In genomic region chr1:21141030-21141429, GRCh38 we compare ENCODE assay signal across 25 cellular contexts. TPM values are rescaled to one million over a fixed set of nuclear protein-coding genes. Genes with fewer than 3 reads are reported as not detected.
A peak's percentile ranks its signal among the peaks of the same experiment; 100 is the strongest.
DNase-seq lines count a peak whose midpoint lies in the region; ATAC-seq, FAIRE-seq and TF ChIP-seq lines count a peak whose summit lies in the region.
"Had no signal": no experiment of that assay in that cellular context is flagged by ENCODE, and none has a peak within 500 bp of the region (broad histone marks: within the 10 kb centered on the region; RNA-seq: fewer than 3 reads in every experiment).

No MANE protein-coding gene starts in this region.

- H3K4ac ChIP-seq in H1 (replicated peaks; ENCODE audit: insufficient read length, low read depth, low read length) = no peak overlapping the region

- no peak overlapping the region for H2BK12ac ChIP-seq in H1 (ENCODE audit: low read depth, low read length)

- H4K91ac ChIP-seq in H1 (replicated peaks; ENCODE audit: insufficient read length, low read length) = no peak overlapping the region

- H2BK15ac ChIP-seq in H1 (ENCODE audit: low read length) = no peak overlapping the region

- no peak overlapping the region for H3K56ac ChIP-seq in H1 (replicated peaks; ENCODE audit: insufficient read length, low read depth, low read length)

- H3K9me3 ChIP-seq in H1 (ENCODE audit: insufficient read depth in 2 of 2, low read depth in 1 of 2, low read length in 1 of 2) (no peaks in the 10 kb centered on the region), neutrophil (no peaks in the 10 kb centered on the region), small intestine (ENCODE audit: control insufficient read depth, low read depth) (no peaks in the 10 kb centered on the region)
- H3K9me3 ChIP-seq: BE2C; BLaER1 treated with 17β-estradiol and CSF1 and Interleukin-3, amounts not matched to agents 10 nM and 100 nM had no signal

- peaks cover 0 to 4% of the 10 kb centered on the region in 2 experiments for H4K20me1 ChIP-seq in H1 (replicated peaks in 1 of 2; ENCODE audit: control insufficient read depth in 1 of 2, insufficient read depth in 2 of 2, low read length in 2 of 2)

- FAIRE-seq in H1 (lab: Jason Lieb, UNC) (peak; percentile 28), small intestine (lab: Jason Lieb, UNC) (peak; percentile 36)
- FAIRE-seq: D721Med, GM12878, GM18507 had no signal

- intact Hi-C loops in natural killer cell (cut with micrococcal nuclease) = no loop called here

- no peak overlapping the region for H3K9ac ChIP-seq in H1 (replicated peaks in 1 of 4; ENCODE audit: extremely low read depth in 1 of 4, low read depth in 3 of 4, low read length in 3 of 4)
- H3K9ac ChIP-seq: BLaER1 treated with 17β-estradiol and CSF1 and Interleukin-3, amounts not matched to agents 10 nM and 100 nM; GM23248 had no signal

- TF ChIP-seq POLR2A in H1 (IDR thresholded peaks at IDR 0.05; ENCODE audit: control extremely low read depth in 1 of 2, low read depth in 2 of 2, low read length in 2 of 2) = no peak

- no peak for TF ChIP-seq EP300 in H1 (IDR thresholded peaks at IDR 0.05; ENCODE audit: borderline replicate concordance in 1 of 2, low read depth in 2 of 2, low read length in 2 of 2)

- no peak overlapping the region for H2AK5ac ChIP-seq in H1 (ENCODE audit: low read depth, low read length)

- H2BK120ac ChIP-seq in H1 (replicated peaks; ENCODE audit: low read depth, low read length) = no peak overlapping the region

- H3K27me3 ChIP-seq in H1 (replicated peaks in 1 of 4; ENCODE audit: control insufficient read depth in 3 of 4, extremely low read depth in 1 of 4, insufficient read depth in 3 of 4, low read length in 3 of 4) = no peaks in the 10 kb centered on the region
- no peaks in the 10 kb centered on the region for H3K27me3 ChIP-seq in neutrophil
- no peaks in the 10 kb centered on the region for H3K27me3 ChIP-seq in small intestine (ENCODE audit: control insufficient read depth in 2 of 2, insufficient read depth in 2 of 2, low read length in 2 of 2)
- H3K27me3 ChIP-seq: BE2C; BLaER1 treated with 17β-estradiol and CSF1 and Interleukin-3, amounts not matched to agents 10 nM and 100 nM had no signal

- H3K27me3 Mint-ChIP-seq in natural killer cell (ENCODE audit: low read depth in 2 of 2) = no peaks in the 10 kb centered on the region
- no peaks in the 10 kb centered on the region for H3K27me3 Mint-ChIP-seq in natural killer cell treated with Interleukin-12 subunit alpha and Interleukin-12 subunit beta and Interleukin-15 and Interleukin-18, amount 100 ng/mL, for 72 hours
- H3K27me3 Mint-ChIP-seq: CD4-positive, alpha-beta T cell; CD8-positive, alpha-beta memory T cell had no signal

- H3K23ac ChIP-seq in H1 (ENCODE audit: insufficient read length) = no peak overlapping the region

- H3K4me2 ChIP-seq in H1 (ENCODE audit: insufficient read depth in 1 of 2, low read depth in 2 of 2, low read length in 2 of 2) = no peak overlapping the region
- H3K4me2 ChIP-seq: BLaER1 treated with 17β-estradiol and CSF1 and Interleukin-3, amounts not matched to agents 10 nM and 100 nM had no signal

- H4K8ac ChIP-seq in H1 (ENCODE audit: extremely low read depth, insufficient read depth, low read length) = no peak overlapping the region

- 83% methylated on average over 1 of the region's 1 CpG; no CpG with 5 or more reads in 1 of the 2 experiments for WGBS in H1 (ENCODE audit: extremely low coverage in 1 of 2, insufficient coverage in 1 of 2, insufficient read length in 1 of 2, insufficient replicate concordance in 2 of 2, low coverage in 1 of 2, low lambda C conversion rate in 2 of 2, missing lambda C conversion rate in 1 of 2), 2 experiments
- WGBS in small intestine, 3 donors = 70 to 82% (median 79%) methylated on average over 1 of the region's 1 CpG

- peak overlapping the region; percentile 18 to 54 for H3K27ac Mint-ChIP-seq in natural killer cell
- H3K27ac Mint-ChIP-seq in natural killer cell treated with Interleukin-12 subunit alpha and Interleukin-12 subunit beta and Interleukin-15 and Interleukin-18, amount 100 ng/mL, for 72 hours = peak overlapping the region in 1 of 2 donors; percentile 74
- no peak overlapping the region for H3K27ac Mint-ChIP-seq in activated naive CD4-positive, alpha-beta T cell treated with anti-CD3 and anti-CD28 coated beads, Interleukin-2, amount 50 U/mL, for 72 hours
- H3K27ac Mint-ChIP-seq: CD4-positive, alpha-beta T cell; CD8-positive, alpha-beta memory T cell had no signal

- peaks cover 0 to 6% (median 2%) of the 10 kb centered on the region in 4 experiments; a peak in 1 of 8 replicates for H3K36me3 ChIP-seq in H1 (ENCODE audit: control insufficient read depth in 2 of 4, insufficient read depth in 4 of 4, low read length in 3 of 4)
- peaks cover 8% of the 10 kb centered on the region for H3K36me3 ChIP-seq in neutrophil
- H3K36me3 ChIP-seq in small intestine (ENCODE audit: control insufficient read depth in 2 of 2, insufficient read depth in 2 of 2, low read length in 2 of 2) = peaks cover 2 to 5% of the 10 kb centered on the region in 2 donors
- H3K36me3 ChIP-seq: BE2C had no signal

- H3K4me3 ChIP-seq in H1 (ENCODE audit: extremely low read depth in 1 of 4, insufficient read depth in 2 of 4, low read depth in 3 of 4, low read length in 4 of 4) (no peak overlapping the region), neutrophil (ENCODE audit: low read depth in 1 of 2, low read length in 1 of 2) (no peak overlapping the region), small intestine (ENCODE audit: low read depth in 1 of 2, low read length in 2 of 2) (no peak overlapping the region)
- H3K4me3 ChIP-seq: BLaER1 treated with 17β-estradiol and CSF1 and Interleukin-3, amounts not matched to agents 10 nM and 100 nM; GM12878; GM23248 had no signal

- ATAC-seq in natural killer cell (peak in 2 of 3 donors; percentile 47 to 72), HG03139 (IDR thresholded peaks at IDR 0.05; ENCODE audit: unreplicated experiment) (no peak)
- no peak for ATAC-seq in natural killer cell treated with Interleukin-12 subunit alpha and Interleukin-12 subunit beta and Interleukin-15 and Interleukin-18, amount 100 ng/mL, for 72 hours
- ATAC-seq in activated naive CD4-positive, alpha-beta T cell treated with anti-CD3 and anti-CD28 coated beads, Interleukin-2, amount 50 U/mL, for 72 hours = no peak
- ATAC-seq: GM12878, HCT116 had no signal

- no peak overlapping the region for H2BK5ac ChIP-seq in H1 (ENCODE audit: low read depth, low read length)

- no peaks in the 10 kb centered on the region for H3K9me3 Mint-ChIP-seq in natural killer cell
- H3K9me3 Mint-ChIP-seq in natural killer cell treated with Interleukin-12 subunit alpha and Interleukin-12 subunit beta and Interleukin-15 and Interleukin-18, amount 100 ng/mL, for 72 hours = no peaks in the 10 kb centered on the region
- no peaks in the 10 kb centered on the region for H3K9me3 Mint-ChIP-seq in activated naive CD4-positive, alpha-beta T cell treated with anti-CD3 and anti-CD28 coated beads, Interleukin-2, amount 50 U/mL, for 72 hours
- H3K9me3 Mint-ChIP-seq: CD14-positive monocyte; CD4-positive, alpha-beta T cell; CD8-positive, alpha-beta memory T cell; H9 had no signal

- H3K4me1 ChIP-seq in H1 (replicated peaks in 1 of 4; ENCODE audit: control insufficient read depth in 3 of 4, insufficient read depth in 4 of 4, low read length in 3 of 4) (no peaks in the 10 kb centered on the region), neutrophil (ENCODE audit: control insufficient read depth in 1 of 2, insufficient read depth in 1 of 2, low read depth in 1 of 2, low read length in 1 of 2) (peaks cover 54 to 55% of the 10 kb centered on the region in 2 experiments), small intestine (ENCODE audit: control insufficient read depth in 2 of 2, insufficient read depth in 1 of 2, low read depth in 1 of 2, low read length in 1 of 2) (no peaks in the 10 kb centered on the region)
- H3K4me1 ChIP-seq: BE2C had no signal

- POLR2A ChIA-PET in H1 (lab: Charles Lee; ENCODE audit: partially characterized antibody) = no interaction called here

- H3K18ac ChIP-seq in H1 (ENCODE audit: extremely low read depth, low read length) = no peak overlapping the region

- no peak for TF ChIP-seq RAD21 in H1 (IDR thresholded peaks at IDR 0.05 in 1 of 2, conservative IDR thresholded peaks at IDR 0.05 in 1 of 2; ENCODE audit: low read depth in 2 of 2, low read length in 2 of 2)

- H3K4me1 Mint-ChIP-seq in natural killer cell = peaks cover 14 to 19% of the 10 kb centered on the region in 2 donors
- H3K4me1 Mint-ChIP-seq in natural killer cell treated with Interleukin-12 subunit alpha and Interleukin-12 subunit beta and Interleukin-15 and Interleukin-18, amount 100 ng/mL, for 72 hours (ENCODE audit: low read depth in 2 of 2) = peaks cover 13 to 26% of the 10 kb centered on the region in 2 donors

- H2BK20ac ChIP-seq in H1 (ENCODE audit: low read length) = no peak overlapping the region

- H3K27ac ChIP-seq in H1 (ENCODE audit: low read depth, low read length) (no peak overlapping the region), neutrophil (peak overlapping the region; percentile 76), small intestine (ENCODE audit: low read depth in 1 of 2, low read length in 1 of 2) (no peak overlapping the region)
- H3K27ac ChIP-seq: 22Rv1; BLaER1 treated with 17β-estradiol and CSF1 and Interleukin-3, amounts not matched to agents 10 nM and 100 nM; GM23248 had no signal

- TF ChIP-seq CTCF in natural killer cell (IDR thresholded peaks at IDR 0.05) (no peak), H1 (IDR thresholded peaks at IDR 0.05; ENCODE audit: control extremely low read depth in 1 of 3, insufficient read depth in 1 of 3, low read depth in 1 of 3, low read length in 3 of 3) (no peak), neutrophil (IDR thresholded peaks at IDR 0.05) (no peak)

- H3K36me3 Mint-ChIP-seq in natural killer cell = no peaks in the 10 kb centered on the region
- H3K36me3 Mint-ChIP-seq in natural killer cell treated with Interleukin-12 subunit alpha and Interleukin-12 subunit beta and Interleukin-15 and Interleukin-18, amount 100 ng/mL, for 72 hours = peaks cover 5% of the 10 kb centered on the region
- H3K36me3 Mint-ChIP-seq in activated naive CD4-positive, alpha-beta T cell treated with anti-CD3 and anti-CD28 coated beads, Interleukin-2, amount 50 U/mL, for 72 hours = peaks cover 0 to 5% of the 10 kb centered on the region in 2 donors

- H3K79me2 ChIP-seq in H1 (ENCODE audit: control insufficient read depth in 1 of 2, insufficient read depth in 2 of 2, low read length in 2 of 2) = peaks cover 3 to 71% of the 10 kb centered on the region in 2 experiments; a peak in 2 of 4 replicates

- peaks cover 2% of the 10 kb centered on the region; the same call in 1 of the 2 replicates for H3K79me1 ChIP-seq in H1 (ENCODE audit: low read depth, low read length)

- H3K14ac ChIP-seq in H1 (ENCODE audit: insufficient read length) = no peak overlapping the region

- CTCF ChIA-PET in H1 (lab: Charles Lee; ENCODE audit: partially characterized antibody) = no interaction called here

- H2AFZ ChIP-seq in H1 (ENCODE audit: low read length) = no peak overlapping the region
- H2AFZ ChIP-seq: GM23248 had no signal

- no peaks in the 10 kb centered on the region for H3K23me2 ChIP-seq in H1 (ENCODE audit: low read depth, low read length)

- no peak for DNase-seq in natural killer cell
- DNase-seq in natural killer cell treated with Interleukin-12 subunit alpha and Interleukin-12 subunit beta and Interleukin-15 and Interleukin-18, amount 100 ng/mL, for 72 hours (ENCODE audit: low spot score) = no peak
- DNase-seq in H1 (ENCODE audit: low read depth in 1 of 2, low spot score in 2 of 2) = no peak
- no peak for DNase-seq in small intestine
- DNase-seq in activated CD8-positive, alpha-beta memory T cell treated with anti-CD3 and anti-CD28 coated beads, Interleukin-2, amount 50 U/mL, for 48 hours = no peak
- DNase-seq in activated naive CD4-positive, alpha-beta T cell treated with anti-CD3 and anti-CD28 coated beads, Interleukin-2, amount 50 U/mL, for 72 hours (ENCODE audit: low spot score in 2 of 2) = no peak
- DNase-seq: AML-193; BE2C; CD4-positive, alpha-beta T cell; CD8-positive, alpha-beta memory T cell; DMS 273 treated with DMSO at 0.1 percent for 48 hours; DMS79; EL; GDM1; GM23248; H9 had no signal

- H4K5ac ChIP-seq in H1 (ENCODE audit: insufficient read length, low read depth, low read length) = no peak overlapping the region

- H3K4me3 Mint-ChIP-seq in natural killer cell = no peak overlapping the region
- H3K4me3 Mint-ChIP-seq in natural killer cell treated with Interleukin-12 subunit alpha and Interleukin-12 subunit beta and Interleukin-15 and Interleukin-18, amount 100 ng/mL, for 72 hours = no peak overlapping the region
- H3K4me3 Mint-ChIP-seq: CD14-positive monocyte; CD4-positive, alpha-beta T cell; CD8-positive, alpha-beta memory T cell; H9 had no signal

RNA-seq across cellular contexts. Expression of gene EIF4G3, which starts 35.7 kb away (rescaled TPM):
- 100 to 1,000 TPM; 105 to 107 (median 107) TPM for total RNA-seq in natural killer cell
- total RNA-seq in natural killer cell treated with Interleukin-12 subunit alpha and Interleukin-12 subunit beta and Interleukin-15 and Interleukin-18, amount 100 ng/mL, for 72 hours = 100 to 1,000 TPM; 121 to 140 TPM
- total RNA-seq in H1 (2021; fragmentation: NEBNext Ultra II Directional; extraction: Animal tissue kit (Norgen Biotek cat#: 25700)) = 66.6 and 67.5 TPM in 2 replicates
- 44.8 and 47.5 TPM in 2 replicates for polyA plus RNA-seq in H1 (2011; rRNA removed)
- 38.0 TPM for polyA plus RNA-seq in H1 (2011; cell fraction: cytosol; rRNA removed)
- polyA plus RNA-seq in H1 (2011; cell fraction: nucleus; rRNA removed) = 178 TPM
- 33.8 to 49.7 TPM (median 38.9 TPM) in 4 replicates for polyA plus RNA-seq in H1 (2012, experiment 1 of 2)
- 4.8 TPM for polyA plus RNA-seq in H1 (2012, experiment 2 of 2)
- polyA plus RNA-seq in H1 (2013, experiment 1 of 2) = 57.1 TPM
- polyA plus RNA-seq in H1 (2013, experiment 2 of 2) = 54.4 TPM
- 101 and 111 TPM in 2 replicates for polyA minus RNA-seq in H1 (2011; rRNA and poly(A)+ RNA removed)
- 39.9 TPM for polyA minus RNA-seq in H1 (2011; cell fraction: cytosol; rRNA and poly(A)+ RNA removed)
- polyA minus RNA-seq in H1 (2011; cell fraction: nucleus; rRNA and poly(A)+ RNA removed) = 135 TPM
- polyA plus RNA-seq in small intestine = 10 to 100 TPM; 10.8 to 22.8 (median 17.4) TPM
- 10 to 100 TPM; 38.4 to 45.1 TPM for total RNA-seq in activated naive CD4-positive, alpha-beta T cell treated with anti-CD3 and anti-CD28 coated beads, Interleukin-2, amount 50 U/mL, for 72 hours

Comparison
In these comparisons a context has a peak if more than half of its experiments do, and no peak if none do; other contexts are left out.
1. ATAC-seq: peak in natural killer cell (2 of 3); none in natural killer cell treated with Interleukin-12 subunit alpha and Interleukin-12 subunit beta and Interleukin-15 and Interleukin-18, amount 100 ng/mL, for 72 hours (0 of 2), activated naive CD4-positive, alpha-beta T cell treated with anti-CD3 and anti-CD28 coated beads, Interleukin-2, amount 50 U/mL, for 72 hours (0 of 2) and HG03139 (single experiment).
2. H3K27ac Mint-ChIP-seq: peak in natural killer cell (2 of 2); none in activated naive CD4-positive, alpha-beta T cell treated with anti-CD3 and anti-CD28 coated beads, Interleukin-2, amount 50 U/mL, for 72 hours (0 of 2).